In genomic region chr1:2193514-2194251, GRCh38 we compare ENCODE assay signal across 8 cellular contexts. TPM values are rescaled to one million over a fixed set of nuclear protein-coding genes. Genes with fewer than 3 reads are reported as not detected.
DNase-seq lines count a peak whose midpoint lies in the region; ATAC-seq and TF ChIP-seq lines count a peak whose summit lies in the region.

No MANE protein-coding gene starts in this region.

- no peaks in the 10 kb centered on the region for H3K27me3 ChIP-seq in OCI-LY1 (ENCODE audit: insufficient read depth, low read length)

- H3K4me2 ChIP-seq in OCI-LY1 (ENCODE audit: low read length) = peak overlapping the region; percentile 90

- H3K27me3 Mint-ChIP-seq in Calu3 (ENCODE audit: unreplicated experiment) (no peaks in the 10 kb centered on the region), osteocyte (ENCODE audit: unreplicated experiment) (no peaks in the 10 kb centered on the region)

- TSS peak; percentile 63 for BruUV-seq in Calu3 (replicated peaks; lab: Mats Ljungman, UMichigan)

- intact Hi-C loops in Calu3 (cut with micrococcal nuclease; ENCODE audit: unreplicated experiment) = loop anchor here (10.0 kb wide), 1 partner anchor 351 kb away; no protein-coding TSS in a partner anchor

- H3K27ac ChIP-seq in OCI-LY1 (ENCODE audit: low read depth, low read length, poor library complexity, severe bottlenecking) = no peak overlapping the region

- H3K4me3 ChIP-seq in OCI-LY1 (ENCODE audit: low read depth, low read length, poor library complexity, severe bottlenecking) = peak overlapping the region; percentile 66
- peak overlapping the region; percentile 55 for H3K4me3 ChIP-seq in epithelial cell of esophagus (ENCODE audit: low read length)

- in situ Hi-C loops in G401 (cut with HindIII; ENCODE audit: low sequenced_read_pairs) = no loop called here

- DNase-seq in Calu3 (no peak), epithelial cell of esophagus (ENCODE audit: low read depth) (no peak), osteocyte (ENCODE audit: extremely low spot score, unreplicated experiment) (no peak), NCI-H128 (lab: John Stamatoyannopoulos, UW; ENCODE audit: unreplicated experiment) (no peak), G401 (ENCODE audit: low spot score) (no peak), DMS153 treated with DMSO at 0.1 percent for 48 hours (lab: John Stamatoyannopoulos, UW; ENCODE audit: unreplicated experiment) (no peak)

- H3K9me3 Mint-ChIP-seq in Calu3 (ENCODE audit: low read depth, unreplicated experiment) = no peaks in the 10 kb centered on the region
- H3K9me3 Mint-ChIP-seq in osteocyte (ENCODE audit: unreplicated experiment) = no peaks in the 10 kb centered on the region

- no peak for ATAC-seq in GM21390 (IDR thresholded peaks at IDR 0.05; ENCODE audit: unreplicated experiment)

- no peaks in the 10 kb centered on the region for H3K36me3 ChIP-seq in OCI-LY1 (ENCODE audit: insufficient read depth, low read length)

- H3K36me3 Mint-ChIP-seq in Calu3 (ENCODE audit: insufficient read depth, unreplicated experiment) = peaks cover 35% of the 10 kb centered on the region
- H3K36me3 Mint-ChIP-seq in osteocyte (ENCODE audit: unreplicated experiment) = peaks cover 2% of the 10 kb centered on the region

- H3K79me2 ChIP-seq in OCI-LY1 (ENCODE audit: insufficient read depth, low read length) = no peaks in the 10 kb centered on the region

- H3K4me3 Mint-ChIP-seq in Calu3 (ENCODE audit: low read depth, unreplicated experiment) (peak overlapping the region; percentile 69), osteocyte (ENCODE audit: unreplicated experiment) (peak overlapping the region; percentile 67)

- no peak for TF ChIP-seq CTCF in Calu3 (IDR thresholded peaks at IDR 0.05; ENCODE audit: unreplicated experiment)
- no peak for TF ChIP-seq CTCF in OCI-LY1 (IDR thresholded peaks at IDR 0.05; ENCODE audit: low read length)
- no peak for TF ChIP-seq CTCF in epithelial cell of esophagus (IDR thresholded peaks at IDR 0.05; ENCODE audit: insufficient read depth, low read depth, low read length, missing control alignments)
- no peak for TF ChIP-seq CTCF in osteocyte (IDR thresholded peaks at IDR 0.05)

- CTCF ChIA-PET in Calu3 (lab: Charles Lee) = interaction anchor here (1.6 kb wide), 1 partner anchor 188 kb away, joined by 16 read pairs; no protein-coding TSS in a partner anchor

- H4K20me1 ChIP-seq in OCI-LY1 (ENCODE audit: insufficient read depth, low read length) = no peaks in the 10 kb centered on the region

- no peaks in the 10 kb centered on the region for H3K9me3 ChIP-seq in OCI-LY1 (ENCODE audit: low read length)

- H3K4me1 ChIP-seq in OCI-LY1 (ENCODE audit: insufficient read depth, low read length, severe bottlenecking) = peaks cover 31% of the 10 kb centered on the region

- H3K4me1 Mint-ChIP-seq in Calu3 (ENCODE audit: low read depth, unreplicated experiment) (no peaks in the 10 kb centered on the region), osteocyte (ENCODE audit: unreplicated experiment) (peaks cover 24% of the 10 kb centered on the region)

- H3K9me2 ChIP-seq in OCI-LY1 (ENCODE audit: low read depth, low read length) = no peaks in the 10 kb centered on the region

- H3K9ac ChIP-seq in OCI-LY1 (ENCODE audit: low read length) = peak overlapping the region; percentile 71

- no peak overlapping the region for H2AFZ ChIP-seq in OCI-LY1 (ENCODE audit: low read length)

- no peaks in the 10 kb centered on the region for H3F3A ChIP-seq in OCI-LY1 (ENCODE audit: insufficient read depth, low read length)

- no peak overlapping the region for H3K27ac Mint-ChIP-seq in Calu3 (ENCODE audit: unreplicated experiment)
- H3K27ac Mint-ChIP-seq in osteocyte (ENCODE audit: unreplicated experiment) = peak overlapping the region; percentile 65

RNA-seq across cellular contexts. Expression of gene FAAP20, which starts 0.9 kb away (rescaled TPM):
- 36.3 and 42.9 TPM in 2 replicates for total RNA-seq in Calu3 (2022)
- 85.1 and 90.4 TPM in 2 replicates for total RNA-seq in osteocyte
- total RNA-seq in G401 (2014; rRNA removed; shearing (Covaris generic)) = 79.9 and 105 TPM in 2 replicates

RNA-seq across cellular contexts. Expression of gene SKI, which starts 34.4 kb away (rescaled TPM):
- total RNA-seq in Calu3 (2022) = 32.8 and 33.8 TPM in 2 replicates
- total RNA-seq in osteocyte = 131 and 132 TPM in 2 replicates
- 5.8 and 15.2 TPM in 2 replicates for total RNA-seq in G401 (2014; rRNA removed; shearing (Covaris generic))
